Comparison of ENCODE assay signal across 8 cellular contexts in the genomic region with DNA sequence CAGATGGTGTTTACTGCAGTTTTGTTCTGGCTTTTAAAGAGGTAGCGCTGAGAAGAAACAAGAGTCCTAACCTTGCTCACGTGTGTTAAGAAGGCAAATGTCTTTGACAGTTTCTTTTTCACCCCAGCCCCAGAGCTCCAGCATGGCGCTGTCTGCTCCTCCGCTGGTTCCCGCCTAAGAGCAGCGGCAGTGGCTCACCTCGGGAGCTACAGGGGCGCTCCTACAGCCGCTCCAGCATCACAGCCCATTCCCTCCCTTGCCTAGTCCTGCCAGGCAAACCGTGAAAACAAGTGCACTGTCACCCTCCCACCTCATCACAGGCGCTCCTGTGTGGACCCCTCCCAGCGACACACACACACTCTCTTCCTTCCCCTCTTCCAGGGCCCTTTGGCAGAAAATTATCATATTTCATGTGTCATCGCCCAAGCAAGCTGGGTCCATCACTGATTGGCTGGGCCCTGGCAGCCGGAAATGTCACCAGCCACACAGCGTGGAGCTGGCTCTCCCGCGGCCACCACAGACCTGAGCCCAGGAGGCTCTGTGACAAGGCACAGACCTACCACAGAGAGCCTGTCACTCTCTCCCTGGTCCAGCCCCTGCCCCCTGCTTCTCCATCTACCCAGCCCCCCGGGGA. TPM values are rescaled to one million over a fixed set of nuclear protein-coding genes. Genes with fewer than 3 reads are reported as not detected.
DNase-seq lines count a peak whose midpoint lies in the region; ATAC-seq and TF ChIP-seq lines count a peak whose summit lies in the region.

No MANE protein-coding gene starts in this region.

- TF ChIP-seq CTCF in PC-9 (conservative IDR thresholded peaks at IDR 0.05), result no peak

- H3K27ac ChIP-seq in PC-9 (peak overlapping the region; percentile 75), iPS-18a (ENCODE audit: low read length) (no peak overlapping the region)

- H3K4me3 ChIP-seq in PC-9 (peak overlapping the region; percentile 87), iPS-18a (ENCODE audit: low read length) (peak overlapping the region; percentile 49)

- peak overlapping the region; percentile 67 for H2AFZ ChIP-seq in PC-9

- peak; percentile 92 for ATAC-seq in GM18502 (IDR thresholded peaks at IDR 0.05; ENCODE audit: poor library complexity, unreplicated experiment)
- ATAC-seq in HG03064 (IDR thresholded peaks at IDR 0.05; ENCODE audit: low read depth, unreplicated experiment), result peak; percentile 64
- no peak for ATAC-seq in GM18868 (IDR thresholded peaks at IDR 0.05; ENCODE audit: unreplicated experiment)

- no peaks in the 10 kb centered on the region for H3K9me2 ChIP-seq in PC-9 (ENCODE audit: insufficient read depth)

- H3K4me1 ChIP-seq in PC-9 (replicated peaks; ENCODE audit: insufficient read depth) (peaks cover 57% of the 10 kb centered on the region), iPS-18a (ENCODE audit: control insufficient read depth, low read depth, low read length) (peaks cover 20% of the 10 kb centered on the region)

- no TSS peak for BruUV-seq in PC-9 (replicated peaks; lab: Mats Ljungman, UMichigan)

- H3K27me3 ChIP-seq in PC-9 (ENCODE audit: insufficient read depth, low read depth), result no peaks in the 10 kb centered on the region
- peaks cover 47% of the 10 kb centered on the region for H3K27me3 ChIP-seq in iPS-18a (ENCODE audit: control insufficient read depth, insufficient read depth, low read length)

- peak overlapping the region; percentile 100 for H3K4me2 ChIP-seq in PC-9

- peak; percentile 83 for DNase-seq in PC-9
- peak; percentile 76 for DNase-seq in activated effector memory CD4-positive, alpha-beta T cell treated with Interleukin-2 at 50 U/mL for 16 hours
- peak; percentile 88 for DNase-seq in stimulated activated CD4-positive, alpha-beta T cell treated with anti-CD3 and anti-CD28 coated beads, Interleukin-15, amount 100 ng/mL, for 24 hours
- no peak for DNase-seq in amniotic stem cell (lab: John Stamatoyannopoulos, UW)

- H3K9ac ChIP-seq in iPS-18a (ENCODE audit: low read length), result no peak overlapping the region

- H3K9me3 ChIP-seq in PC-9 (ENCODE audit: insufficient read depth, low read depth) (no peaks in the 10 kb centered on the region), iPS-18a (ENCODE audit: control insufficient read depth, low read depth, low read length) (no peaks in the 10 kb centered on the region)

- CTCF ChIA-PET in PC-9 (lab: Charles Lee), result interaction anchor here (1.1 kb wide), 1 partner anchor 404 kb away, joined by 3 read pairs; no protein-coding TSS in a partner anchor

- no peaks in the 10 kb centered on the region for H4K20me1 ChIP-seq in PC-9 (ENCODE audit: insufficient read depth)

- peaks cover 41% of the 10 kb centered on the region for H3K79me2 ChIP-seq in PC-9 (ENCODE audit: low read depth)

- POLR2A ChIA-PET in PC-9 (lab: Charles Lee; ENCODE audit: unreplicated experiment), result interaction anchor here (0.5 to 0.7 kb wide), 3 partner anchors 57 to 543 kb away, joined by 3 to 5 read pairs (median 4); a partner anchor contains a TSS

- peaks cover 43% of the 10 kb centered on the region for H3F3A ChIP-seq in PC-9 (ENCODE audit: insufficient read depth, low read depth)

- intact Hi-C loops in PC-9 (cut with micrococcal nuclease; ENCODE audit: unreplicated experiment), result loop anchor here (1.0 to 10.0 kb wide), 5 partner anchors 26 to 225 kb away; no protein-coding TSS in a partner anchor

- H3K36me3 ChIP-seq in PC-9 (ENCODE audit: low read depth) (no peaks in the 10 kb centered on the region), iPS-18a (ENCODE audit: control insufficient read depth, low read depth, low read length) (no peaks in the 10 kb centered on the region)

RNA-seq across cellular contexts. Expression of a gene that starts 1.2 kb away (rescaled TPM):
- total RNA-seq in PC-9 (2021), result 8.1 and 11.0 TPM in 2 replicates
